16 cellular contexts compared by ENCODE assay signal in genomic region chr21:26761174-26761915, GRCh38.
DNase-seq lines count a peak whose midpoint lies in the region; ATAC-seq and TF ChIP-seq lines count a peak whose summit lies in the region.
"Had no signal": no experiment of that assay in that cellular context is flagged by ENCODE, and none has a peak within 500 bp of the region (broad histone marks: within the 10 kb centered on the region; RNA-seq: fewer than 3 reads in every experiment).

No MANE protein-coding gene starts in this region.

- H3K4me3 ChIP-seq in PC-3 (ENCODE audit: low read length) (no peak overlapping the region), mesendoderm (ENCODE audit: low read length) (no peak overlapping the region), hepatocyte (no peak overlapping the region)
- H3K4me3 ChIP-seq: A549 had no signal

- no peak overlapping the region for H3K9ac ChIP-seq in PC-3 (ENCODE audit: low read length)
- no peak overlapping the region for H3K9ac ChIP-seq in mesendoderm (ENCODE audit: low read length)
- H3K9ac ChIP-seq: KMS-11 had no signal

- H3K9me2 ChIP-seq in PC-3 (replicated peaks; ENCODE audit: low read length): no peaks in the 10 kb centered on the region
- no peaks in the 10 kb centered on the region for H3K9me2 ChIP-seq in hepatocyte (replicated peaks; ENCODE audit: insufficient read depth)

- in situ Hi-C loops in G401 (cut with HindIII; ENCODE audit: low sequenced_read_pairs): no loop called here

- H2BK120ac ChIP-seq in mesendoderm (ENCODE audit: low read depth, low read length): no peak overlapping the region

- intact Hi-C loops in PC-3 (cut with micrococcal nuclease) (no loop called here), Calu3 (cut with micrococcal nuclease; ENCODE audit: unreplicated experiment) (no loop called here)

- no peaks in the 10 kb centered on the region for H3K27me3 ChIP-seq in PC-3 (ENCODE audit: low read length)
- no peaks in the 10 kb centered on the region for H3K27me3 ChIP-seq in mesendoderm (ENCODE audit: insufficient read depth, low read length, poor library complexity)
- no peaks in the 10 kb centered on the region for H3K27me3 ChIP-seq in hepatocyte

- H4K20me1 ChIP-seq in PC-3 (ENCODE audit: low read length) (no peaks in the 10 kb centered on the region), hepatocyte (ENCODE audit: insufficient read depth, poor library complexity, severe bottlenecking) (no peaks in the 10 kb centered on the region)

- TF ChIP-seq CTCF in HFFc6 (IDR thresholded peaks at IDR 0.05): no peak
- TF ChIP-seq CTCF in PC-3 (conservative IDR thresholded peaks at IDR 0.05; ENCODE audit: low read depth, low read length): no peak
- no peak for TF ChIP-seq CTCF in hepatocyte (IDR thresholded peaks at IDR 0.05; ENCODE audit: poor library complexity)
- no peak for TF ChIP-seq CTCF in Calu3 (IDR thresholded peaks at IDR 0.05; ENCODE audit: unreplicated experiment)

- peak overlapping the region; percentile 66 for H3K27ac Mint-ChIP-seq in HFFc6
- no peak overlapping the region for H3K27ac Mint-ChIP-seq in activated CD4-positive, alpha-beta T cell treated with anti-CD3 and anti-CD28 coated beads, Interleukin-2, amount 10 ng/mL, durations not matched to agents 7 days and 5 days
- H3K27ac Mint-ChIP-seq in Calu3 (ENCODE audit: unreplicated experiment): no peak overlapping the region
- H3K27ac Mint-ChIP-seq: CD8-positive, alpha-beta T cell had no signal

- H3K79me2 ChIP-seq in PC-3 (ENCODE audit: low read length) (no peaks in the 10 kb centered on the region), mesendoderm (ENCODE audit: control insufficient read depth, insufficient read depth, low read length) (no peaks in the 10 kb centered on the region), hepatocyte (no peaks in the 10 kb centered on the region)

- H3K9me3 Mint-ChIP-seq in HFFc6: no peaks in the 10 kb centered on the region
- H3K9me3 Mint-ChIP-seq in activated CD4-positive, alpha-beta T cell treated with anti-CD3 and anti-CD28 coated beads, Interleukin-2, amount 10 ng/mL, durations not matched to agents 7 days and 5 days: no peaks in the 10 kb centered on the region
- no peaks in the 10 kb centered on the region for H3K9me3 Mint-ChIP-seq in Calu3 (ENCODE audit: low read depth, unreplicated experiment)
- H3K9me3 Mint-ChIP-seq: CD8-positive, alpha-beta T cell had no signal

- DNase-seq in Daoy (ENCODE audit: low read depth) (peak; percentile 11), HFFc6 (peak; percentile 48), PC-3 (no peak), mesendoderm (peak; percentile 23), hepatocyte (ENCODE audit: low spot score) (no peak), G401 (ENCODE audit: low spot score) (no peak), Calu3 (no peak)
- DNase-seq in activated CD4-positive, alpha-beta T cell treated with anti-CD3 and anti-CD28 coated beads, Interleukin-2, amount 10 ng/mL, durations not matched to agents 7 days and 5 days: no peak
- DNase-seq: CD8-positive, alpha-beta T cell; COR-L47; DMS53; GF-D8 had no signal

- ATAC-seq in PC-3: peak; percentile 51
- ATAC-seq: A549; CD8-positive, alpha-beta T cell had no signal

- no peak overlapping the region for H3K18ac ChIP-seq in mesendoderm (ENCODE audit: low read length)

- H2AK5ac ChIP-seq in mesendoderm (ENCODE audit: low read length): no peak overlapping the region

- CTCF ChIA-PET in PC-3 (lab: Charles Lee): no interaction called here
- CTCF ChIA-PET in activated CD4-positive, alpha-beta T cell treated with anti-CD3 and anti-CD28 coated beads, Interleukin-2, amount 10 ng/mL, durations not matched to agents 7 days and 5 days (lab: Charles Lee): no interaction called here
- CTCF ChIA-PET in Calu3 (lab: Charles Lee): no interaction called here

- peak overlapping the region; percentile 31 for H3K4me3 Mint-ChIP-seq in HFFc6
- H3K4me3 Mint-ChIP-seq in activated CD4-positive, alpha-beta T cell treated with anti-CD3 and anti-CD28 coated beads, Interleukin-2, amount 10 ng/mL, durations not matched to agents 7 days and 5 days: no peak overlapping the region
- H3K4me3 Mint-ChIP-seq in Calu3 (ENCODE audit: low read depth, unreplicated experiment): no peak overlapping the region
- H3K4me3 Mint-ChIP-seq: CD14-positive monocyte; CD8-positive, alpha-beta T cell had no signal

- POLR2A ChIA-PET in PC-3 (lab: Charles Lee; ENCODE audit: unreplicated experiment): no interaction called here
- POLR2A ChIA-PET in activated CD4-positive, alpha-beta T cell treated with anti-CD3 and anti-CD28 coated beads, Interleukin-2, amount 10 ng/mL, durations not matched to agents 7 days and 5 days (lab: Charles Lee): no interaction called here

- no peak overlapping the region for H4K5ac ChIP-seq in mesendoderm (ENCODE audit: low read length)

- WGBS in mesendoderm (ENCODE audit: extremely low coverage, insufficient coverage, low lambda C conversion rate): no CpG with 5 or more reads among the region's 8 CpGs
- 91% methylated on average over 8 of the region's 8 CpGs for WGBS in hepatocyte (ENCODE audit: low lambda C conversion rate, missing lambda C conversion rate)

- H3K4me1 ChIP-seq in PC-3 (ENCODE audit: insufficient read depth, low read length) (peaks cover 10% of the 10 kb centered on the region; the same call in 1 of the 2 replicates), mesendoderm (ENCODE audit: control insufficient read depth, low read depth, low read length) (no peaks in the 10 kb centered on the region), hepatocyte (ENCODE audit: insufficient read depth) (no peaks in the 10 kb centered on the region)
- H3K4me1 ChIP-seq: A549 had no signal

- H3K4me1 Mint-ChIP-seq in HFFc6 (ENCODE audit: low read depth) (peaks cover 56% of the 10 kb centered on the region), Calu3 (ENCODE audit: low read depth, unreplicated experiment) (peaks cover 10% of the 10 kb centered on the region)
- no peaks in the 10 kb centered on the region for H3K4me1 Mint-ChIP-seq in activated CD4-positive, alpha-beta T cell treated with anti-CD3 and anti-CD28 coated beads, Interleukin-2, amount 10 ng/mL, durations not matched to agents 7 days and 5 days
- H3K4me1 Mint-ChIP-seq: CD14-positive monocyte had no signal

- no peak overlapping the region for H2BK15ac ChIP-seq in mesendoderm (replicated peaks; ENCODE audit: low read depth)

- H3K36me3 ChIP-seq in PC-3 (ENCODE audit: low read depth, low read length): no peaks in the 10 kb centered on the region
- H3K36me3 ChIP-seq in mesendoderm (ENCODE audit: control insufficient read depth, insufficient read depth, low read length): no peaks in the 10 kb centered on the region
- no peaks in the 10 kb centered on the region for H3K36me3 ChIP-seq in hepatocyte (replicated peaks; ENCODE audit: insufficient read depth, low read depth)

- no peak overlapping the region for H3K56ac ChIP-seq in mesendoderm (ENCODE audit: low read length)

- H3K36me3 Mint-ChIP-seq in HFFc6 (ENCODE audit: low read depth) (no peaks in the 10 kb centered on the region; the same call in 1 of the 2 replicates), Calu3 (ENCODE audit: insufficient read depth, unreplicated experiment) (no peaks in the 10 kb centered on the region)
- no peaks in the 10 kb centered on the region for H3K36me3 Mint-ChIP-seq in activated CD4-positive, alpha-beta T cell treated with anti-CD3 and anti-CD28 coated beads, Interleukin-2, amount 10 ng/mL, durations not matched to agents 7 days and 5 days (ENCODE audit: low read depth)
- H3K36me3 Mint-ChIP-seq: CD14-positive monocyte; CD8-positive, alpha-beta T cell had no signal

- H3K9me3 ChIP-seq in PC-3 (ENCODE audit: low read length): no peaks in the 10 kb centered on the region
- H3K9me3 ChIP-seq in hepatocyte (ENCODE audit: low read depth): no peaks in the 10 kb centered on the region
- H3K9me3 ChIP-seq: A549 had no signal

- H3F3A ChIP-seq in PC-3 (ENCODE audit: low read length, unreplicated experiment): no peaks in the 10 kb centered on the region

- no peak overlapping the region for H3K23ac ChIP-seq in mesendoderm (ENCODE audit: low read length)

- H3K4me2 ChIP-seq in PC-3 (ENCODE audit: low read length) (no peak overlapping the region), mesendoderm (ENCODE audit: low read length) (no peak overlapping the region), hepatocyte (no peak overlapping the region)
- H3K4me2 ChIP-seq: A549, KMS-11 had no signal

- H3K27me3 Mint-ChIP-seq in HFFc6 (ENCODE audit: insufficient read depth) (no peaks in the 10 kb centered on the region), Calu3 (ENCODE audit: unreplicated experiment) (no peaks in the 10 kb centered on the region)
- H3K27me3 Mint-ChIP-seq in activated CD4-positive, alpha-beta T cell treated with anti-CD3 and anti-CD28 coated beads, Interleukin-2, amount 10 ng/mL, durations not matched to agents 7 days and 5 days: no peaks in the 10 kb centered on the region

- H3K4ac ChIP-seq in mesendoderm (ENCODE audit: low read depth, low read length): peak overlapping the region; percentile 24

- no peak overlapping the region for H2AFZ ChIP-seq in PC-3 (ENCODE audit: low read length)
- no peak overlapping the region for H2AFZ ChIP-seq in hepatocyte

- H4K8ac ChIP-seq in mesendoderm (ENCODE audit: low read depth, low read length): no peak overlapping the region

- H3K79me1 ChIP-seq in mesendoderm (ENCODE audit: low read length): no peaks in the 10 kb centered on the region

- BruUV-seq in PC-3 (replicated peaks; lab: Mats Ljungman, UMichigan) (no TSS peak), Calu3 (replicated peaks; lab: Mats Ljungman, UMichigan) (no TSS peak)

- H3K27ac ChIP-seq in PC-3 (ENCODE audit: low read length) (no peak overlapping the region), mesendoderm (ENCODE audit: low read depth, low read length) (no peak overlapping the region), hepatocyte (no peak overlapping the region)
- H3K27ac ChIP-seq: A549, HL-60, KMS-11 had no signal

- no peak overlapping the region for H2BK5ac ChIP-seq in mesendoderm (ENCODE audit: low read length)

Comparison
In these comparisons a context has a peak if more than half of its experiments do, and no peak if none do; other contexts are left out.
1. DNase-seq: peak in Daoy (single experiment), HFFc6 (single experiment) and mesendoderm (single experiment); none in PC-3 (single experiment), activated CD4-positive, alpha-beta T cell treated with anti-CD3 and anti-CD28 coated beads, Interleukin-2, amount 10 ng/mL, durations not matched to agents 7 days and 5 days (single experiment), hepatocyte (single experiment), G401 (single experiment) and Calu3 (single experiment).